In the genomic region with DNA sequence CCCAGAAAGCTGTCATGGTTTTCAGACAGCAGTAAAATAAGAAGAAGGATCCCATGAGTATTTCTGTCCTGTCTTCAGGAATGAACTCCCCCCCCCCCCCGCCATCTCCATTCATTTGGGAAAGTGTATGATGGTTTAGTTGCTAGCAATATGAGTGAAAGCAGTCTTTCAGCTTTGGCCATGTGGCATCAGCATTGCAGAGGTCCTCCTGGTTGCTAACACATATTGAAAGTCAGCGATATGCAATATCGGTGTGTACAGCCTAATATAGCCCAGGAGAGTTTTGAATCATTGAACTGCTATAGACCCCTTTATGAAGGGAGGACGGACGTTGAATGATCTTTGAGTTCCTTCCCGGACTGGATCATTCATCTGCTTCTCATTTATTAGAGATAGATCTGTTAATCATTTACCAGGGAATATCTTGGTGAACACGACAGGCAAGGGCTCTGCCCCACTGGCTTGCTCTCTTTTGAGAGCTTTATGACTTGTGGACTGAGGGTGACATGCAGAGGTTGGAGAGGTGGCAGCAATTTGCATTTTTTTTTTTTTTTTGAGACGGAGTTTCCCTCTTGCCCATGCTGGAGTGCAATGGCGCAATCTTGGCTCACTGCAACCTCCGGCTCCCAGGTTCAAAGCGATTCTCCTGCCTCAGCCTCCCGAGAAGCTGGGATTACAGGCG, we compare ENCODE assay signal across 8 cellular contexts. TPM values are rescaled to one million over a fixed set of nuclear protein-coding genes. Genes with fewer than 3 reads are reported as not detected.
DNase-seq lines count a peak whose midpoint lies in the region; ATAC-seq, FAIRE-seq and TF ChIP-seq lines count a peak whose summit lies in the region.

No MANE protein-coding gene starts in this region.

- in situ Hi-C loops in gastrocnemius medialis (cut with MboI; ENCODE audit: low sequenced_read_pairs in 4 of 4) = no loop called here

- intact Hi-C loops in gastrocnemius medialis (cut with DNase I; ENCODE audit: low total_unique reads) = loop anchor here (2.0 to 5.0 kb wide), 2 partner anchors 49 to 1401 kb away; a partner anchor contains a TSS

- H3K4me1 ChIP-seq in gastrocnemius medialis = peaks cover 28 to 40% of the 10 kb centered on the region in 2 donors

- TF ChIP-seq POLR2A in GM12892 (IDR thresholded peaks at IDR 0.05; ENCODE audit: low read depth, low read length) (no peak), Raji (IDR thresholded peaks at IDR 0.05; ENCODE audit: insufficient read depth, low read depth, low read length) (peak; percentile 43; the same call in 1 of the 2 replicates), gastrocnemius medialis (IDR thresholded peaks at IDR 0.05) (no peak)

- H3K27me3 ChIP-seq in gastrocnemius medialis = no peaks in the 10 kb centered on the region

- TF ChIP-seq CTCF in fibroblast of mammary gland (conservative IDR thresholded peaks at IDR 0.05; ENCODE audit: control insufficient read depth, insufficient read depth, low read depth, low read length) (no peak), gastrocnemius medialis (IDR thresholded peaks at IDR 0.05 in 4 of 5, conservative IDR thresholded peaks at IDR 0.05 in 1 of 5) (no peak)

- ATAC-seq in gastrocnemius medialis (no peak), HG02642 (IDR thresholded peaks at IDR 0.05; ENCODE audit: poor library complexity, unreplicated experiment) (no peak)

- DNase-seq in GM12892 (ENCODE audit: insufficient read length) = no peak
- no peak for DNase-seq in fibroblast of mammary gland (ENCODE audit: low read depth)
- DNase-seq in gastrocnemius medialis = no peak
- no peak for DNase-seq in medulla oblongata (ENCODE audit: extremely low spot score)
- no peak for DNase-seq in stimulated activated CD4-positive, alpha-beta T cell treated with anti-CD3 and anti-CD28 coated beads, Interleukin-15, amount 100 ng/mL, for 24 hours
- DNase-seq in T1000 (lab: John Stamatoyannopoulos, UW) = no peak

- peak overlapping the region; percentile 78 to 99 (median 98) for H3K27ac ChIP-seq in gastrocnemius medialis

- H3K36me3 ChIP-seq in gastrocnemius medialis = peaks cover 0 to 14% of the 10 kb centered on the region in 2 donors

- no peaks in the 10 kb centered on the region for H3K9me3 ChIP-seq in gastrocnemius medialis

- peak; percentile 51 for FAIRE-seq in GM12892 (lab: Jason Lieb, UNC)

- H3K4me3 ChIP-seq in fibroblast of mammary gland (ENCODE audit: control insufficient read depth, low read depth, low read length) = peak overlapping the region; percentile 79
- peak overlapping the region; percentile 84 to 100 (median 94) for H3K4me3 ChIP-seq in gastrocnemius medialis

RNA-seq across cellular contexts. Expression of a gene that starts 25.2 kb away (rescaled TPM):
- 20.5 TPM for polyA plus RNA-seq in GM12892 (2012; ENCODE audit: missing spikeins)
- 100 to 1,000 TPM in 1 of 4 donors, 10 to 100 TPM in 3; 33.1 to 112 (median 51.4) TPM for total RNA-seq in gastrocnemius medialis

RNA-seq across cellular contexts. Expression of a gene that starts 45.5 kb away (rescaled TPM):
- 2.1 TPM for polyA plus RNA-seq in GM12892 (2012; ENCODE audit: missing spikeins)
- total RNA-seq in gastrocnemius medialis = 10 to 100 TPM in 3 of 4 donors, 1 to 10 TPM in 1; 9.3 to 25.9 (median 23.7) TPM

RNA-seq across cellular contexts. Expression of a gene that starts 50.7 kb away (rescaled TPM):
- polyA plus RNA-seq in GM12892 (2012; ENCODE audit: missing spikeins) = 0.38 TPM
- 1 to 10 TPM in 1 of 4 donors, not detected in 3; 1.1 TPM for total RNA-seq in gastrocnemius medialis

RNA-seq across cellular contexts. Expression of a gene that starts 55.1 kb away (rescaled TPM):
- polyA plus RNA-seq in GM12892 (2012; ENCODE audit: missing spikeins) = 0.76 TPM
- 1 to 10 TPM in 2 of 4 donors, under 1 TPM in 2; 0.33 to 1.8 (median 0.92) TPM for total RNA-seq in gastrocnemius medialis
